Comparison of ENCODE assay signal across 8 cellular contexts in genomic region chr6:136783495-136784270, GRCh38.
DNase-seq lines count a peak whose midpoint lies in the region; ATAC-seq, FAIRE-seq and TF ChIP-seq lines count a peak whose summit lies in the region.

No MANE protein-coding gene starts in this region.

- no peak overlapping the region for H3K9ac ChIP-seq in KMS-11

- H3K27ac ChIP-seq in KMS-11, result no peak overlapping the region

- no peaks in the 10 kb centered on the region for H3K36me3 ChIP-seq in KMS-11 (ENCODE audit: insufficient read depth)

- H3K79me2 ChIP-seq in KMS-11 (ENCODE audit: insufficient read depth, low read depth), result peaks cover 42% of the 10 kb centered on the region

- no peaks in the 10 kb centered on the region for H3K27me3 ChIP-seq in KMS-11 (ENCODE audit: insufficient read depth, low read depth)

- no peaks in the 10 kb centered on the region for H3K36me3 Mint-ChIP-seq in stimulated activated naive CD8-positive, alpha-beta T cell treated with anti-CD3 and anti-CD28 coated beads, Interleukin-15, Interleukin-2, amounts not matched to agents 100 ng/mL and 50 ng/mL, for 24 hours (ENCODE audit: low read depth)

- ATAC-seq in GM21528 (IDR thresholded peaks at IDR 0.05; ENCODE audit: low FRiP score, unreplicated experiment), result peak; percentile 66

- peaks cover 66% of the 10 kb centered on the region for H3K4me1 Mint-ChIP-seq in stimulated activated naive CD8-positive, alpha-beta T cell treated with anti-CD3 and anti-CD28 coated beads, Interleukin-15, Interleukin-2, amounts not matched to agents 100 ng/mL and 50 ng/mL, for 24 hours (ENCODE audit: low read depth)

- no peak overlapping the region for H2AFZ ChIP-seq in KMS-11 (ENCODE audit: low read depth)

- no peak overlapping the region for H3K4me3 ChIP-seq in KMS-11 (IDR thresholded peaks at IDR 0.05; ENCODE audit: insufficient read depth, low read depth, low read length)

- no peaks in the 10 kb centered on the region for H3K9me3 Mint-ChIP-seq in stimulated activated naive CD8-positive, alpha-beta T cell treated with anti-CD3 and anti-CD28 coated beads, Interleukin-15, Interleukin-2, amounts not matched to agents 100 ng/mL and 50 ng/mL, for 24 hours

- H3K4me3 Mint-ChIP-seq in stimulated activated naive CD8-positive, alpha-beta T cell treated with anti-CD3 and anti-CD28 coated beads, Interleukin-15, Interleukin-2, amounts not matched to agents 100 ng/mL and 50 ng/mL, for 24 hours, result peak overlapping the region; percentile 75

- FAIRE-seq in RCC 7860 (lab: Jason Lieb, UNC), result no peak

- H3K27ac Mint-ChIP-seq in stimulated activated naive CD8-positive, alpha-beta T cell treated with anti-CD3 and anti-CD28 coated beads, Interleukin-15, Interleukin-2, amounts not matched to agents 100 ng/mL and 50 ng/mL, for 24 hours, result peak overlapping the region; percentile 77

- no peaks in the 10 kb centered on the region for H4K20me1 ChIP-seq in KMS-11 (ENCODE audit: insufficient read depth)

- DNase-seq in cerebellar cortex (ENCODE audit: low spot score) (peak; percentile 57), NCI-H510A treated with DMSO at 0.1 percent for 48 hours (lab: John Stamatoyannopoulos, UW) (no peak), RCC 7860 (ENCODE audit: low spot score) (no peak), 8988T (no peak)

- peak overlapping the region; percentile 11; the same call in 1 of the 2 replicates for H3K4me2 ChIP-seq in KMS-11

- no peaks in the 10 kb centered on the region for H3K27me3 Mint-ChIP-seq in stimulated activated naive CD8-positive, alpha-beta T cell treated with anti-CD3 and anti-CD28 coated beads, Interleukin-15, Interleukin-2, amounts not matched to agents 100 ng/mL and 50 ng/mL, for 24 hours

- TF ChIP-seq CTCF in GM12872 (IDR thresholded peaks at IDR 0.05; ENCODE audit: insufficient read depth, low read depth, low read length), result peak; percentile 48; the same call in 2 of the 3 replicates
- no peak for TF ChIP-seq CTCF in KMS-11 (conservative IDR thresholded peaks at IDR 0.05; ENCODE audit: low read depth, low read length)

- peaks cover 54% of the 10 kb centered on the region for H3K4me1 ChIP-seq in KMS-11 (ENCODE audit: low read depth, poor library complexity, severe bottlenecking)
